Comparison of ENCODE assay signal across 18 cellular contexts in genomic region chrX:19581786-19582185, GRCh38.
A peak's percentile ranks its signal among the peaks of the same experiment; 100 is the strongest.
DNase-seq lines count a peak whose midpoint lies in the region; ATAC-seq lines count a peak whose summit lies in the region.
"Had no signal": no experiment of that assay in that cellular context is flagged by ENCODE, and none has a peak within 500 bp of the region (broad histone marks: within the 10 kb centered on the region; RNA-seq: fewer than 3 reads in every experiment).

No MANE protein-coding gene starts in this region.

- peak overlapping the region; percentile 34 for H3K27ac Mint-ChIP-seq in activated naive CD8-positive, alpha-beta T cell
- H3K27ac Mint-ChIP-seq in activated naive CD8-positive, alpha-beta T cell treated with anti-CD3 and anti-CD28 coated beads for 36 hours = no peak overlapping the region
- peak overlapping the region; percentile 31 for H3K27ac Mint-ChIP-seq in activated naive CD8-positive, alpha-beta T cell treated with anti-CD3 and anti-CD28 coated beads, Interleukin-2, amount 50 U/mL, for 24 hours
- peak overlapping the region; percentile 71 for H3K27ac Mint-ChIP-seq in memory B cell
- H3K27ac Mint-ChIP-seq in stimulated activated memory B cell treated with anti-CD40 and anti-IgM and Interleukin-4, amounts not matched to agents 10 μg/mL and 1 μg/mL and 100 μg/mL, for 72 hours = peak overlapping the region; percentile 40
- H3K27ac Mint-ChIP-seq: HFFc6 had no signal

- no peak for ATAC-seq in activated naive CD8-positive, alpha-beta T cell treated with anti-CD3 and anti-CD28 coated beads, Interleukin-2, amount 50 U/mL, for 24 hours
- no peak for ATAC-seq in memory B cell (ENCODE audit: low read depth)
- no peak for ATAC-seq in stimulated activated memory B cell treated with anti-CD40 and anti-IgM and Interleukin-4, amounts not matched to agents 10 μg/mL and 1 μg/mL and 100 μg/mL, for 72 hours
- ATAC-seq: HCT116 had no signal

- H3K27me3 Mint-ChIP-seq in activated naive CD8-positive, alpha-beta T cell = no peaks in the 10 kb centered on the region
- no peaks in the 10 kb centered on the region for H3K27me3 Mint-ChIP-seq in activated naive CD8-positive, alpha-beta T cell treated with anti-CD3 and anti-CD28 coated beads for 36 hours
- no peaks in the 10 kb centered on the region for H3K27me3 Mint-ChIP-seq in activated naive CD8-positive, alpha-beta T cell treated with anti-CD3 and anti-CD28 coated beads, Interleukin-2, amount 50 U/mL, for 24 hours
- no peaks in the 10 kb centered on the region for H3K27me3 Mint-ChIP-seq in memory B cell
- H3K27me3 Mint-ChIP-seq in stimulated activated memory B cell treated with anti-CD40 and anti-IgM and Interleukin-4, amounts not matched to agents 10 μg/mL and 1 μg/mL and 100 μg/mL, for 72 hours = no peaks in the 10 kb centered on the region
- H3K27me3 Mint-ChIP-seq: CD4-positive, alpha-beta memory T cell had no signal

- no peak for DNase-seq in activated naive CD8-positive, alpha-beta T cell treated with anti-CD3 and anti-CD28 coated beads for 36 hours
- DNase-seq in activated naive CD8-positive, alpha-beta T cell treated with anti-CD3 and anti-CD28 coated beads, Interleukin-2, amount 50 U/mL, for 24 hours = no peak
- no peak for DNase-seq in memory B cell (ENCODE audit: low spot score in 2 of 2)
- DNase-seq in SK-N-DZ (ENCODE audit: low spot score) = no peak
- DNase-seq in stimulated activated CD8-positive, alpha-beta memory T cell treated with anti-CD3 and anti-CD28 coated beads, Interleukin-4, amount 100 ng/mL, for 48 hours = no peak
- DNase-seq in stimulated activated CD4-positive, alpha-beta T cell treated with anti-CD3 and anti-CD28 coated beads, Interleukin-4, amount 100 ng/mL, for 1 hour = no peak
- DNase-seq: 8988T; Calu3; CD4-positive, alpha-beta memory T cell; DMS79 treated with DMSO at 0.1 percent for 48 hours; GF-D8; GOT3; H7; HFFc6 had no signal

- peaks cover 3% of the 10 kb centered on the region for H3K36me3 Mint-ChIP-seq in activated naive CD8-positive, alpha-beta T cell
- peaks cover 15% of the 10 kb centered on the region for H3K36me3 Mint-ChIP-seq in activated naive CD8-positive, alpha-beta T cell treated with anti-CD3 and anti-CD28 coated beads for 36 hours
- H3K36me3 Mint-ChIP-seq in activated naive CD8-positive, alpha-beta T cell treated with anti-CD3 and anti-CD28 coated beads, Interleukin-2, amount 50 U/mL, for 24 hours (ENCODE audit: low read depth) = peaks cover 22% of the 10 kb centered on the region
- H3K36me3 Mint-ChIP-seq in memory B cell = peaks cover 18% of the 10 kb centered on the region
- H3K36me3 Mint-ChIP-seq in stimulated activated memory B cell treated with anti-CD40 and anti-IgM and Interleukin-4, amounts not matched to agents 10 μg/mL and 1 μg/mL and 100 μg/mL, for 72 hours = peaks cover 25% of the 10 kb centered on the region

- H3K4me3 Mint-ChIP-seq in activated naive CD8-positive, alpha-beta T cell = no peak overlapping the region
- no peak overlapping the region for H3K4me3 Mint-ChIP-seq in activated naive CD8-positive, alpha-beta T cell treated with anti-CD3 and anti-CD28 coated beads for 36 hours
- H3K4me3 Mint-ChIP-seq in activated naive CD8-positive, alpha-beta T cell treated with anti-CD3 and anti-CD28 coated beads, Interleukin-2, amount 50 U/mL, for 24 hours = no peak overlapping the region
- H3K4me3 Mint-ChIP-seq in memory B cell = no peak overlapping the region
- no peak overlapping the region for H3K4me3 Mint-ChIP-seq in stimulated activated memory B cell treated with anti-CD40 and anti-IgM and Interleukin-4, amounts not matched to agents 10 μg/mL and 1 μg/mL and 100 μg/mL, for 72 hours
- H3K4me3 Mint-ChIP-seq: CD14-positive monocyte; CD4-positive, alpha-beta memory T cell; HFFc6 had no signal

- H3K4me1 Mint-ChIP-seq in activated naive CD8-positive, alpha-beta T cell (ENCODE audit: low read depth) = peaks cover 6% of the 10 kb centered on the region
- peaks cover 14% of the 10 kb centered on the region for H3K4me1 Mint-ChIP-seq in activated naive CD8-positive, alpha-beta T cell treated with anti-CD3 and anti-CD28 coated beads for 36 hours
- H3K4me1 Mint-ChIP-seq in activated naive CD8-positive, alpha-beta T cell treated with anti-CD3 and anti-CD28 coated beads, Interleukin-2, amount 50 U/mL, for 24 hours = peaks cover 35% of the 10 kb centered on the region
- H3K4me1 Mint-ChIP-seq in memory B cell = peaks cover 2% of the 10 kb centered on the region
- peaks cover 22% of the 10 kb centered on the region for H3K4me1 Mint-ChIP-seq in stimulated activated memory B cell treated with anti-CD40 and anti-IgM and Interleukin-4, amounts not matched to agents 10 μg/mL and 1 μg/mL and 100 μg/mL, for 72 hours
- H3K4me1 Mint-ChIP-seq: CD14-positive monocyte had no signal

- H3K9me3 Mint-ChIP-seq in activated naive CD8-positive, alpha-beta T cell (ENCODE audit: low read depth) = no peaks in the 10 kb centered on the region
- no peaks in the 10 kb centered on the region for H3K9me3 Mint-ChIP-seq in activated naive CD8-positive, alpha-beta T cell treated with anti-CD3 and anti-CD28 coated beads for 36 hours
- no peaks in the 10 kb centered on the region for H3K9me3 Mint-ChIP-seq in activated naive CD8-positive, alpha-beta T cell treated with anti-CD3 and anti-CD28 coated beads, Interleukin-2, amount 50 U/mL, for 24 hours
- H3K9me3 Mint-ChIP-seq in memory B cell = no peaks in the 10 kb centered on the region
- no peaks in the 10 kb centered on the region for H3K9me3 Mint-ChIP-seq in stimulated activated memory B cell treated with anti-CD40 and anti-IgM and Interleukin-4, amounts not matched to agents 10 μg/mL and 1 μg/mL and 100 μg/mL, for 72 hours
- H3K9me3 Mint-ChIP-seq: CD14-positive monocyte; CD4-positive, alpha-beta memory T cell; HFFc6 had no signal
